1 cellular context compared by ENCODE assay signal in the genomic region with DNA sequence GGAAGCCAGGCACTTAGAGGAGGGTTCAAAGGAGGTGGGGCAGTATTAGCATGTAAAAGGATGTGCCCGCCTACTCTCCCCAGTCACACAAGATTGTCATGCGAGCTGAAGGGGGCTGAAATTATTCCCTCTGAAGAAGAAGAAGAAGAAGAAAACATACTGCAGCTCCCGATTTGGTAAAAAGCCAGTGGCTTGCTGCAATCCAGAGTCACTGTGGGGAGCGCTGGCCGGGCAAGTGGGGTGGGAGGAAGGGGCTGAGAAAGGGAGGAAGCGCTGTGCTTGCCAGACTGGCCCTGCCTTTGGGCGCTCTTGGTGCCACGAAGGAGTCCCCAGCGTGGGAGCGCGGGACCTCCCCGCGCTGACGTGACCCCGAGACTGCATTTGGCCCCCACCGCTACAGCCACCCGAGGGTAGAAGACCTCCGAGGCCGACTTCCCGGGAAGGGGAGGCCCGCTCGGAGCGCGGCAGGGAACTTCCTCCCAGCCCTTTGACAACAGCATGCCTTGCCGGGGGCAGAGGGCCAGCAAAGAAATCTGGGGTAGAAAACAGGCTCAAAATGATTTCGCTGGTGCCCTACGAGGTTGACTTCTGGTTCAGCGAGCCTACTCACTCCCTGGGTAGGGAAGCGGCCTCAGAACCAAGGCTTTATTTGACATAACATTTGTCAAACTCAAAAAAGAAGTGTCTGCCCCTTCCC.
TF ChIP-seq lines count a peak whose summit lies in the region.

No MANE protein-coding gene starts in this region.

TF ChIP-seq in HEK293, 187 proteins besides CTCF, POLR2A, EP300 and RAD21 (continued from another document):
- TF ChIP-seq ZNF449 (tag by site-specific recombination; IDR thresholded peaks at IDR 0.05) (no peak), OSR2 (tag by site-specific recombination; IDR thresholded peaks at IDR 0.05) (no peak), ZFHX2 (tag by site-specific recombination; conservative IDR thresholded peaks at IDR 0.05) (no peak)
